25 cellular contexts compared by ENCODE assay signal in genomic region chrX:108332281-108332680, GRCh38.
DNase-seq lines count a peak whose midpoint lies in the region; ATAC-seq and TF ChIP-seq lines count a peak whose summit lies in the region.
"Had no signal": no experiment of that assay in that cellular context is flagged by ENCODE, and none has a peak within 500 bp of the region (broad histone marks: within the 10 kb centered on the region; RNA-seq: fewer than 3 reads in every experiment).

No MANE protein-coding gene starts in this region.

- ATAC-seq in GM18498 (IDR thresholded peaks at IDR 0.05; ENCODE audit: unreplicated experiment) (peak; percentile 62), GM19351 (IDR thresholded peaks at IDR 0.05; ENCODE audit: unreplicated experiment) (peak; percentile 72), GM21528 (IDR thresholded peaks at IDR 0.05; ENCODE audit: low FRiP score, unreplicated experiment) (peak; percentile 66), HG03354 (IDR thresholded peaks at IDR 0.05; ENCODE audit: poor library complexity, severe bottlenecking, unreplicated experiment) (peak; percentile 89)
- ATAC-seq in activated CD8-positive, alpha-beta memory T cell treated with anti-CD3 and anti-CD28 coated beads, Interleukin-2, amount 10 ng/mL, durations not matched to agents 7 days and 5 days, result no peak
- ATAC-seq: effector memory CD8-positive, alpha-beta T cell; HCT116; left ventricle myocardium superior; SK-N-SH treated with all-trans-retinoic acid at 6 μM for 48 hours had no signal

- no peaks in the 10 kb centered on the region for H3K4me1 Mint-ChIP-seq in activated CD8-positive, alpha-beta memory T cell treated with anti-CD3 and anti-CD28 coated beads, Interleukin-2, amount 10 ng/mL, durations not matched to agents 7 days and 5 days
- H3K4me1 Mint-ChIP-seq: nephron had no signal

- H3K4me3 Mint-ChIP-seq in activated CD8-positive, alpha-beta memory T cell treated with anti-CD3 and anti-CD28 coated beads, Interleukin-2, amount 10 ng/mL, durations not matched to agents 7 days and 5 days, result no peak overlapping the region
- H3K4me3 Mint-ChIP-seq: effector memory CD8-positive, alpha-beta T cell; nephron had no signal

- no peak overlapping the region for H3K27ac Mint-ChIP-seq in activated CD8-positive, alpha-beta memory T cell treated with anti-CD3 and anti-CD28 coated beads, Interleukin-2, amount 10 ng/mL, durations not matched to agents 7 days and 5 days
- H3K27ac Mint-ChIP-seq: effector memory CD8-positive, alpha-beta T cell; nephron had no signal

- TF ChIP-seq POLR2A in erythroblast (IDR thresholded peaks at IDR 0.05; ENCODE audit: low read length), result no peak

- CTCF ChIA-PET in activated CD8-positive, alpha-beta memory T cell treated with anti-CD3 and anti-CD28 coated beads, Interleukin-2, amount 10 ng/mL, durations not matched to agents 7 days and 5 days (lab: Charles Lee), result no interaction called here

- H3K9me3 Mint-ChIP-seq in activated CD8-positive, alpha-beta memory T cell treated with anti-CD3 and anti-CD28 coated beads, Interleukin-2, amount 10 ng/mL, durations not matched to agents 7 days and 5 days (ENCODE audit: low read depth), result no peaks in the 10 kb centered on the region
- H3K9me3 Mint-ChIP-seq: effector memory CD8-positive, alpha-beta T cell; nephron had no signal

- H3K36me3 Mint-ChIP-seq in activated CD8-positive, alpha-beta memory T cell treated with anti-CD3 and anti-CD28 coated beads, Interleukin-2, amount 10 ng/mL, durations not matched to agents 7 days and 5 days, result no peaks in the 10 kb centered on the region

- no peaks in the 10 kb centered on the region for H3K27me3 Mint-ChIP-seq in activated CD8-positive, alpha-beta memory T cell treated with anti-CD3 and anti-CD28 coated beads, Interleukin-2, amount 10 ng/mL, durations not matched to agents 7 days and 5 days
- H3K27me3 Mint-ChIP-seq: effector memory CD8-positive, alpha-beta T cell had no signal

- DNase-seq in activated CD8-positive, alpha-beta memory T cell treated with anti-CD3 and anti-CD28 coated beads, Interleukin-2, amount 10 ng/mL, durations not matched to agents 7 days and 5 days, result no peak
- DNase-seq in erythroblast (lab: John Stamatoyannopoulos, UW) (no peak), KG1 (lab: John Stamatoyannopoulos, UW) (no peak)
- DNase-seq in stimulated activated CD8-positive, alpha-beta memory T cell treated with anti-CD3 and anti-CD28 coated beads, Interleukin-4, amount 100 ng/mL, for 48 hours, result no peak
- DNase-seq: activated CD4-positive, alpha-beta T cell treated with anti-CD3 and anti-CD28 coated beads, Interleukin-2, amount 50 U/mL, for 48 hours; activated effector memory CD4-positive, alpha-beta T cell treated with anti-CD3 and anti-CD28 coated beads, Interleukin-2, amount 50 U/mL, for 16 hours; BE2C; effector memory CD8-positive, alpha-beta T cell; GF-D8; hypothalamus; KBM-7; left ventricle myocardium superior; NCI-H1694; NCI-H2171 treated with DMSO at 0.1 percent for 48 hours; ovary; stimulated activated CD4-positive, alpha-beta T cell treated with anti-CD3 and anti-CD28 coated beads, Interleukin-12 subunit alpha, Interleukin-12 subunit beta, amount 100 ng/mL, for 4 hours; stomach; transverse colon had no signal
